In the genomic region with DNA sequence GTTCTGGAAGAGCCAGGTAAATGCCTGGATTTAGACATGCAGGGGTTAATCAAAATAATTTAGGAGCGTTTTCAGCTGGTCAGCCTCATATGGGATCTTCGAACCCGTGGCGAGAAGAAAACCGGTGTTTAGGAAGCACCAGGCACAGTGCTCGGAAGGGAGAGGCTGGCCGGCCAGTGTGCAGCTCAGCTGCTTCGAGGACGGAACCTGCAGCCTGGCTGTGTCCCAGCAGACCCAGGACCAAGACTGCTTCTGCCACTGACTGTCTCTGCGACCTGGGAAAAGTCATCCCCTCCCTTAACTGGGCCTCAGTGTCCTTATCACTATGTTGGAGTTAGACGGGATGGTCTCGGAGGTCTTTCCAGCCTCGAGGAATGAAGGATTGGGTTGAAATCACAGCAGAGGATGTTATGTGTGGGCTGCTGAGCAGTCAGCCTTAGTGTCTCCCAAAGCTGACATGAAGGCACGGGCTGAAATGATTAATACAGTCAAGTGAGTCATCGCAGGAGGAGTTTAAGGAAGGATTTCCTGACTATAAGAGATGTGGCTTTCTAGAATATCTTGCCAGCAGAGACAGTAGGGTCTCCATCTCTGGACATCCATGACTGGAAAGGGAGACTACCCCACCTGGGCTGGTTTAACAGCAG, we compare ENCODE assay signal across 3 cellular contexts.
TF ChIP-seq lines count a peak whose summit lies in the region.

No MANE protein-coding gene starts in this region.

TF ChIP-seq in A549, 52 proteins besides CTCF, POLR2A, EP300 and RAD21:
- peak; percentile 78; the same call in 1 of the 2 replicates for TF ChIP-seq HOXB5 (CRISPR knock-in tag; IDR thresholded peaks at IDR 0.05)
- peak; percentile 57; the same call in 1 of the 2 replicates for TF ChIP-seq FOSL2 (IDR thresholded peaks at IDR 0.05)
- peak; percentile 59 for TF ChIP-seq FOSL2 (CRISPR knock-in tag; IDR thresholded peaks at IDR 0.05)
- no peak for TF ChIP-seq KDM5A (IDR thresholded peaks at IDR 0.05)
- TF ChIP-seq FOXS1 (CRISPR knock-in tag; IDR thresholded peaks at IDR 0.05), result no peak
- TF ChIP-seq PBX3 (IDR thresholded peaks at IDR 0.05), result no peak
- no peak for TF ChIP-seq FOSB (CRISPR knock-in tag; IDR thresholded peaks at IDR 0.05)
- peak; percentile 31; the same call in 1 of the 2 replicates for TF ChIP-seq BHLHE40 (IDR thresholded peaks at IDR 0.05; ENCODE audit: low read depth, low read length)
- no peak for TF ChIP-seq KDM1A (IDR thresholded peaks at IDR 0.05; ENCODE audit: low read depth)
- TF ChIP-seq, protein P1, sequence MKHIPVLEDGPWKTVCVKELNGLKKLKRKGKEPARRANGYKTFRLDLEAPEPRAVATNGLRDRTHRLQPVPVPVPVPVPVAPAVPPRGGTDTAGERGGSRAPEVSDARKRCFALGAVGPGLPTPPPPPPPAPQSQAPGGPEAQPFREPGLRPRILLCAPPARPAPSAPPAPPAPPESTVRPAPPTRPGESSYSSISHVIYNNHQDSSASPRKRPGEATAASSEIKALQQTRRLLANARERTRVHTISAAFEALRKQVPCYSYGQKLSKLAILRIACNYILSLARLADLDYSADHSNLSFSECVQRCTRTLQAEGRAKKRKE (CRISPR knock-in tag; IDR thresholded peaks at IDR 0.05; ENCODE audit: low read depth), result no peak

TF ChIP-seq in HEK293, 187 proteins besides CTCF, POLR2A, EP300 and RAD21 (continued from another document):
- TF ChIP-seq SP7 (tag by site-specific recombination; IDR thresholded peaks at IDR 0.05), result 0 out of 2 replicates have a peak, but pooled peaks have one; percentile 11
- no peak for TF ChIP-seq ZNF830 (tag by site-specific recombination; IDR thresholded peaks at IDR 0.05; ENCODE audit: low read depth)
- peak; percentile 76; the same call in 1 of the 2 replicates for TF ChIP-seq ZNF600 (tag by site-specific recombination; IDR thresholded peaks at IDR 0.05)
- TF ChIP-seq ZFHX2 (tag by site-specific recombination; conservative IDR thresholded peaks at IDR 0.05), result peak; percentile 30
- no peak for TF ChIP-seq ZNF560 (tag by site-specific recombination; IDR thresholded peaks at IDR 0.05; ENCODE audit: borderline replicate concordance)
- TF ChIP-seq ZNF629 (tag by site-specific recombination; IDR thresholded peaks at IDR 0.05), result no peak

TF ChIP-seq in WTC11, 78 proteins besides CTCF, POLR2A, EP300 and RAD21 (continued from another document):
- TF ChIP-seq ETV6 (CRISPR knock-in tag; IDR thresholded peaks at IDR 0.05) (no peak), PRRX2 (CRISPR knock-in tag; IDR thresholded peaks at IDR 0.05) (no peak)
TF ChIP-seq in WTC11: peak in this region for 0.
